1 cellular context compared by ENCODE assay signal in genomic region chr2:203809991-203810510, GRCh38.
TF ChIP-seq lines count a peak whose summit lies in the region.

No MANE protein-coding gene starts in this region.

TF ChIP-seq in A549, 52 proteins besides CTCF, POLR2A, EP300 and RAD21 (continued from another document):
- no peak for TF ChIP-seq NFE2L2 (conservative IDR thresholded peaks at IDR 0.05; ENCODE audit: low read length)
- TF ChIP-seq CHD2 (IDR thresholded peaks at IDR 0.05; ENCODE audit: low read length, partially characterized antibody), result no peak
- no peak for TF ChIP-seq ATOH8 (CRISPR knock-in tag; IDR thresholded peaks at IDR 0.05; ENCODE audit: low read depth)
- TF ChIP-seq PHF8 (IDR thresholded peaks at IDR 0.05; ENCODE audit: borderline replicate concordance, low read depth), result no peak
- TF ChIP-seq EHF (CRISPR knock-in tag; IDR thresholded peaks at IDR 0.05), result no peak
- no peak for TF ChIP-seq CBX8 (IDR thresholded peaks at IDR 0.05)
- no peak for TF ChIP-seq RCOR1 (IDR thresholded peaks at IDR 0.05; ENCODE audit: low read depth, low read length)
- TF ChIP-seq GATA3 (IDR thresholded peaks at IDR 0.05; ENCODE audit: borderline replicate concordance), result no peak
- no peak for TF ChIP-seq TFCP2L1 (CRISPR knock-in tag; IDR thresholded peaks at IDR 0.05)
- TF ChIP-seq CBX2 (IDR thresholded peaks at IDR 0.05; ENCODE audit: borderline replicate concordance, low read depth), result no peak
- TF ChIP-seq ZSCAN20 (CRISPR knock-in tag; IDR thresholded peaks at IDR 0.05), result no peak
- TF ChIP-seq HOXB5 (CRISPR knock-in tag; IDR thresholded peaks at IDR 0.05), result no peak
- TF ChIP-seq ESRRA (IDR thresholded peaks at IDR 0.05; ENCODE audit: borderline replicate concordance, low read length), result no peak
